ENCODE assay signal across 27 cellular contexts in the genomic region with DNA sequence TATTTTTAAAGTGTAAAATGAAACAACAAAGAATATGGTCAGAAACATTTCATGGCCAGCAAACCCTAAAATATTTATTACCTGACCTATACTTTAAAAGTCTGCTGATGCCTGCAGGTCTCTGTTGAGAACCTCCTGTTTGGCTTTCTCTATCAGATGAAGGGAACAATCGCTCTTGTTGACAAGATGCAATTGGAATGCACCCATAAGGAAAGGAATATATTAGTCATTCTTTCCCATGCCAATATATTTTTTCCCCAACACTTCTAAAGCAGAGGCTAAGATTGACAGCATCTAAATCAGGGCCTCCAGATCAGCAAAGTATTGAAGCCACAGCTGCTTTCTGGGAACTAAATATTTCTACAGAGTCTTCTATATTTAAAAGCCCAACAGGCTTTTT.
A peak's percentile ranks its signal among the peaks of the same experiment; 100 is the strongest.
DNase-seq lines count a peak whose midpoint lies in the region; ATAC-seq and TF ChIP-seq lines count a peak whose summit lies in the region.
"Had no signal": no experiment of that assay in that cellular context is flagged by ENCODE, and none has a peak within 500 bp of the region (broad histone marks: within the 10 kb centered on the region; RNA-seq: fewer than 3 reads in every experiment).

No MANE protein-coding gene starts in this region.

- intact Hi-C loops in MCF 10A (cut with micrococcal nuclease): no loop called here

- no peak overlapping the region for H3K23ac ChIP-seq in mesendoderm (ENCODE audit: low read length)

- TF ChIP-seq CTCF in RWPE2 (IDR thresholded peaks at IDR 0.05; ENCODE audit: poor library complexity, severe bottlenecking): no peak
- no peak for TF ChIP-seq CTCF in MCF 10A (IDR thresholded peaks at IDR 0.05; ENCODE audit: unreplicated experiment)

- H3K4ac ChIP-seq in mesendoderm (ENCODE audit: low read depth, low read length): no peak overlapping the region

- no peak overlapping the region for H3K27ac Mint-ChIP-seq in MCF 10A (ENCODE audit: low read depth, unreplicated experiment)
- H3K27ac Mint-ChIP-seq in activated naive CD8-positive, alpha-beta T cell treated with anti-CD3 and anti-CD28 coated beads for 36 hours: no peak overlapping the region
- H3K27ac Mint-ChIP-seq: CD4-positive, alpha-beta T cell; GM23338 had no signal

- H3K27me3 ChIP-seq in RWPE2 (ENCODE audit: insufficient read depth, poor library complexity, severe bottlenecking): no peaks in the 10 kb centered on the region
- H3K27me3 ChIP-seq in mesendoderm (ENCODE audit: insufficient read depth, low read length, poor library complexity): no peaks in the 10 kb centered on the region
- H3K27me3 ChIP-seq: BLaER1 had no signal

- no peak overlapping the region for H3K4me2 ChIP-seq in mesendoderm (ENCODE audit: low read length)
- H3K4me2 ChIP-seq: BLaER1, GM23338 had no signal

- no peaks in the 10 kb centered on the region for H3K36me3 ChIP-seq in RWPE2 (ENCODE audit: low read depth)
- no peaks in the 10 kb centered on the region for H3K36me3 ChIP-seq in mesendoderm (ENCODE audit: control insufficient read depth, insufficient read depth, low read length)
- H3K36me3 ChIP-seq: BLaER1, HAP-1 had no signal

- no peak overlapping the region for H3K27ac ChIP-seq in RWPE2 (ENCODE audit: poor library complexity, severe bottlenecking)
- H3K27ac ChIP-seq in mesendoderm (ENCODE audit: low read depth, low read length): no peak overlapping the region
- H3K27ac ChIP-seq: BLaER1, HL-60 had no signal

- H2BK120ac ChIP-seq in mesendoderm (ENCODE audit: low read depth, low read length): no peak overlapping the region

- no peaks in the 10 kb centered on the region for H3K9me3 ChIP-seq in RWPE2 (ENCODE audit: severe bottlenecking)
- H3K9me3 ChIP-seq: BLaER1, HAP-1 had no signal

- H3K9me3 Mint-ChIP-seq in MCF 10A (ENCODE audit: unreplicated experiment): peaks cover 20% of the 10 kb centered on the region
- H3K9me3 Mint-ChIP-seq in activated naive CD8-positive, alpha-beta T cell treated with anti-CD3 and anti-CD28 coated beads for 36 hours: peaks cover 5% of the 10 kb centered on the region
- H3K9me3 Mint-ChIP-seq: GM23338 had no signal

- no peak overlapping the region for H3K56ac ChIP-seq in mesendoderm (ENCODE audit: low read length)

- H3K4me3 ChIP-seq in RWPE2 (ENCODE audit: severe bottlenecking) (no peak overlapping the region), mesendoderm (ENCODE audit: low read length) (no peak overlapping the region)
- H3K4me3 ChIP-seq: BLaER1, GM12878, GM23338, HAP-1 had no signal

- no peak overlapping the region for H3K18ac ChIP-seq in mesendoderm (ENCODE audit: low read length)

- no peaks in the 10 kb centered on the region for H3K79me1 ChIP-seq in mesendoderm (ENCODE audit: low read length)

- H3K36me3 Mint-ChIP-seq in MCF 10A (ENCODE audit: insufficient read depth, unreplicated experiment): no peaks in the 10 kb centered on the region
- H3K36me3 Mint-ChIP-seq in activated naive CD8-positive, alpha-beta T cell treated with anti-CD3 and anti-CD28 coated beads for 36 hours: no peaks in the 10 kb centered on the region

- H4K5ac ChIP-seq in mesendoderm (ENCODE audit: low read length): no peak overlapping the region

- peak; percentile 69; the same call in 2 of the 3 replicates for ATAC-seq in RWPE2 (ENCODE audit: low read depth)
- ATAC-seq in GM21423 (IDR thresholded peaks at IDR 0.05; ENCODE audit: unreplicated experiment): no peak
- ATAC-seq in HG02870 (IDR thresholded peaks at IDR 0.05; ENCODE audit: unreplicated experiment): no peak
- ATAC-seq: GM12878, GM23338, HepG2, Panc1, Right ventricle myocardium inferior had no signal

- no TSS peak for BruUV-seq in MCF 10A (replicated peaks; lab: Mats Ljungman, UMichigan)

- no peaks in the 10 kb centered on the region for H3K27me3 Mint-ChIP-seq in MCF 10A (ENCODE audit: insufficient read depth, unreplicated experiment)
- H3K27me3 Mint-ChIP-seq in activated naive CD8-positive, alpha-beta T cell treated with anti-CD3 and anti-CD28 coated beads for 36 hours: no peaks in the 10 kb centered on the region
- H3K27me3 Mint-ChIP-seq: CD4-positive, alpha-beta T cell had no signal

- no peaks in the 10 kb centered on the region for H3K79me2 ChIP-seq in mesendoderm (ENCODE audit: control insufficient read depth, insufficient read depth, low read length)

- H3K9ac ChIP-seq in mesendoderm (ENCODE audit: low read length): no peak overlapping the region
- H3K9ac ChIP-seq: BLaER1 had no signal

- no peak for DNase-seq in RWPE2 (ENCODE audit: low spot score)
- peak; percentile 28 to 93 for DNase-seq in dermis microvascular lymphatic vessel endothelial cell (ENCODE audit: low read depth in 2 of 2)
- DNase-seq in mesendoderm: peak; percentile 67
- no peak for DNase-seq in MCF 10A (ENCODE audit: unreplicated experiment)
- DNase-seq in activated naive CD8-positive, alpha-beta T cell treated with anti-CD3 and anti-CD28 coated beads for 36 hours: no peak
- DNase-seq: CD4-positive, alpha-beta T cell; COR-L47; DMS 273 treated with DMSO at 0.1 percent for 48 hours; DMS79 treated with DMSO at 0.1 percent for 48 hours; KBM-7; MV-4-11; NCI-H1105 treated with DMSO at 0.1 percent for 48 hours; NCI-H2029 treated with DMSO at 0.1 percent for 48 hours; NCI-H226; NCI-H524; NCI-H774; NK-92 treated with Interleukin-12 subunit alpha and Interleukin-12 subunit beta, amount 100 ng/mL, for 24 hours had no signal

- no CpG with 5 or more reads among the region's 1 CpG for WGBS in mesendoderm (ENCODE audit: extremely low coverage, insufficient coverage, low lambda C conversion rate)

- H3K4me1 Mint-ChIP-seq in MCF 10A (ENCODE audit: insufficient read depth, unreplicated experiment): no peaks in the 10 kb centered on the region
- H3K4me1 Mint-ChIP-seq in activated naive CD8-positive, alpha-beta T cell treated with anti-CD3 and anti-CD28 coated beads for 36 hours: no peaks in the 10 kb centered on the region
- H3K4me1 Mint-ChIP-seq: GM23338 had no signal

- no peak overlapping the region for H2BK15ac ChIP-seq in mesendoderm (replicated peaks; ENCODE audit: low read depth)

- POLR2A ChIA-PET in MCF 10A (lab: Yijun Ruan, JAX): no interaction called here

- H2BK5ac ChIP-seq in mesendoderm (ENCODE audit: low read length): no peak overlapping the region

- H4K8ac ChIP-seq in mesendoderm (ENCODE audit: low read depth, low read length): no peak overlapping the region

- CTCF ChIA-PET in MCF 10A (lab: Yijun Ruan, JAX): no interaction called here

- H3K4me1 ChIP-seq in RWPE2 (ENCODE audit: insufficient read depth, poor library complexity, severe bottlenecking) (no peaks in the 10 kb centered on the region), mesendoderm (ENCODE audit: control insufficient read depth, low read depth, low read length) (no peaks in the 10 kb centered on the region)
- H3K4me1 ChIP-seq: BLaER1, HAP-1 had no signal

- H2AK5ac ChIP-seq in mesendoderm (ENCODE audit: low read length): no peak overlapping the region

- no peak overlapping the region for H3K4me3 Mint-ChIP-seq in MCF 10A (ENCODE audit: unreplicated experiment)
- no peak overlapping the region for H3K4me3 Mint-ChIP-seq in activated naive CD8-positive, alpha-beta T cell treated with anti-CD3 and anti-CD28 coated beads for 36 hours
- H3K4me3 Mint-ChIP-seq: CD4-positive, alpha-beta T cell; GM23338 had no signal

Comparison
In these comparisons a context has a peak if more than half of its experiments do, and no peak if none do; other contexts are left out.
1. DNase-seq: peak in dermis microvascular lymphatic vessel endothelial cell (2 of 2) and mesendoderm (single experiment); none in RWPE2 (single experiment), MCF 10A (single experiment) and activated naive CD8-positive, alpha-beta T cell treated with anti-CD3 and anti-CD28 coated beads for 36 hours (single experiment).